In the genomic region with DNA sequence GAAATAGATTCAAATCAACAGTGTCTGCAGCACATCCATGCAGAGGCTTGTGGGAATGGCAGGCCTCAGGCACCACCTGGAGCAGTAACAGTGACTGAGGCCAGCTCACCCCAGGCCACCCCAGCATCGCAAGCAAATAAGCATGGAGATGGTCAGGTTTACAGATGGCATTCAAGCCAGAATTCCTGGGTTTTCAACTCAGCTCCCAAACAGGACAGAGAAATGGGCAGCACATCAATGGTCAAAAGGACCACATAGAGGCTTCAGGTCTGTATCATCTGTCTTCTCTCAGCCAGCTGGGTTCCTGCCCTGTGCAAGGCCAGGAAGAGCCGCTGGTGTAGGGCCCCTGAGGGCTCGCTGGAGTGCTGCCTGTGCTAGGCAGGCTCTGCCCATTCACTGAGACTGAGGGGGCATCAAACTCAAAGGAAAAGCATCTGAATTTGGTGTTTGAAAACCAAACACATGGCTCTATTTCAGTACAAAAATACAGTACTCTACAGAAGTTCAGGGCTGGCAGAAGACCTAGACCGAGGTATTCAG, we compare ENCODE assay signal across 22 cellular contexts.
DNase-seq lines count a peak whose midpoint lies in the region; ATAC-seq and TF ChIP-seq lines count a peak whose summit lies in the region.
"Had no signal": no experiment of that assay in that cellular context is flagged by ENCODE, and none has a peak within 500 bp of the region (broad histone marks: within the 10 kb centered on the region; RNA-seq: fewer than 3 reads in every experiment).

No MANE protein-coding gene starts in this region.

- peak overlapping the region; percentile 56 for H3K9ac ChIP-seq in KMS-11

- TF ChIP-seq CTCF in KMS-11 (conservative IDR thresholded peaks at IDR 0.05; ENCODE audit: low read depth, low read length) = no peak
- TF ChIP-seq CTCF in osteoblast (IDR thresholded peaks at IDR 0.05; ENCODE audit: extremely low read depth, low read depth, low read length) = no peak
- TF ChIP-seq CTCF in body of pancreas (IDR thresholded peaks at IDR 0.05) = no peak
- no peak for TF ChIP-seq CTCF in foreskin keratinocyte (conservative IDR thresholded peaks at IDR 0.05)

- H3K79me2 ChIP-seq in KMS-11 (ENCODE audit: insufficient read depth, low read depth) = peaks cover 52% of the 10 kb centered on the region
- peaks cover 24% of the 10 kb centered on the region for H3K79me2 ChIP-seq in osteoblast (ENCODE audit: insufficient read depth, low read length)

- H2AFZ ChIP-seq in KMS-11 (ENCODE audit: low read depth) = peak overlapping the region; percentile 32; the same call in 1 of the 2 replicates
- H2AFZ ChIP-seq in osteoblast (ENCODE audit: low read length) = no peak overlapping the region

- no peak for TF ChIP-seq POLR2A in body of pancreas (IDR thresholded peaks at IDR 0.05)

- intact Hi-C loops in body of pancreas (cut with DNase I) = no loop called here

- no peaks in the 10 kb centered on the region for H3K27me3 Mint-ChIP-seq in activated naive CD8-positive, alpha-beta T cell treated with anti-CD3 and anti-CD28 coated beads, Interleukin-2, amount 50 U/mL, for 24 hours
- H3K27me3 Mint-ChIP-seq: activated CD4-positive, alpha-beta memory T cell treated with anti-CD3 and anti-CD28 coated beads, Interleukin-2, amount 10 ng/mL, durations not matched to agents 7 days and 5 days; natural killer cell treated with Interleukin-12 subunit alpha and Interleukin-12 subunit beta and Interleukin-15 and Interleukin-18, amount 100 ng/mL, for 72 hours had no signal

- no peaks in the 10 kb centered on the region for H3K9me3 Mint-ChIP-seq in activated naive CD8-positive, alpha-beta T cell treated with anti-CD3 and anti-CD28 coated beads, Interleukin-2, amount 50 U/mL, for 24 hours
- H3K9me3 Mint-ChIP-seq: activated CD4-positive, alpha-beta memory T cell treated with anti-CD3 and anti-CD28 coated beads, Interleukin-2, amount 10 ng/mL, durations not matched to agents 7 days and 5 days; activated T-cell treated with anti-CD3 and anti-CD28 coated beads, Interleukin-2, amount 50 U/mL, for 72 hours; mesothelial cell of epicardium; natural killer cell treated with Interleukin-12 subunit alpha and Interleukin-12 subunit beta and Interleukin-15 and Interleukin-18, amount 100 ng/mL, for 72 hours had no signal

- WGBS in body of pancreas, 2 donors = 86 to 89% methylated on average over 4 of the region's 4 CpGs

- H4K20me1 ChIP-seq in KMS-11 (ENCODE audit: insufficient read depth) = no peaks in the 10 kb centered on the region
- H4K20me1 ChIP-seq in osteoblast (ENCODE audit: insufficient read depth, low read length) = peaks cover 12% of the 10 kb centered on the region

- H3K4me1 Mint-ChIP-seq in activated naive CD8-positive, alpha-beta T cell treated with anti-CD3 and anti-CD28 coated beads, Interleukin-2, amount 50 U/mL, for 24 hours = peaks cover 28% of the 10 kb centered on the region

- H3K4me3 ChIP-seq in KMS-11 (IDR thresholded peaks at IDR 0.05; ENCODE audit: insufficient read depth, low read depth, low read length) (no peak overlapping the region), osteoblast (ENCODE audit: insufficient read depth, low read length) (no peak overlapping the region), body of pancreas (no peak overlapping the region)
- H3K4me3 ChIP-seq: gastroesophageal sphincter, HAP-1, upper lobe of right lung had no signal

- DNase-seq in ELF-1 (ENCODE audit: low read depth, low spot score) (peak; percentile 27), osteoblast (ENCODE audit: insufficient read length, low spot score, missing footprints) (peak; percentile 73), body of pancreas (no peak), foreskin keratinocyte (no peak), NCI-H524 (lab: John Stamatoyannopoulos, UW) (no peak)
- DNase-seq in activated naive CD8-positive, alpha-beta T cell treated with anti-CD3 and anti-CD28 coated beads, Interleukin-2, amount 50 U/mL, for 24 hours = no peak
- DNase-seq: activated CD4-positive, alpha-beta memory T cell treated with anti-CD3 and anti-CD28 coated beads, Interleukin-2, amount 10 ng/mL, durations not matched to agents 7 days and 5 days; AML-193; erythroblast; kidney glomerular epithelial cell; NCI-H187; NCI-H2227 treated with DMSO at 0.1 percent for 48 hours; stimulated activated CD4-positive, alpha-beta T cell treated with anti-CD3 and anti-CD28 coated beads, Interleukin-2, amount 100 ng/mL, for 24 hours; upper lobe of right lung had no signal

- H3K27ac Mint-ChIP-seq in activated naive CD8-positive, alpha-beta T cell treated with anti-CD3 and anti-CD28 coated beads, Interleukin-2, amount 50 U/mL, for 24 hours = peak overlapping the region; percentile 17
- H3K27ac Mint-ChIP-seq: activated CD4-positive, alpha-beta memory T cell treated with anti-CD3 and anti-CD28 coated beads, Interleukin-2, amount 10 ng/mL, durations not matched to agents 7 days and 5 days; mesothelial cell of epicardium had no signal

- peaks cover 16% of the 10 kb centered on the region for H3K36me3 Mint-ChIP-seq in activated naive CD8-positive, alpha-beta T cell treated with anti-CD3 and anti-CD28 coated beads, Interleukin-2, amount 50 U/mL, for 24 hours (ENCODE audit: low read depth)

- H3K36me3 ChIP-seq in KMS-11 (ENCODE audit: insufficient read depth) (peaks cover 5% of the 10 kb centered on the region; the same call in 1 of the 2 replicates), osteoblast (ENCODE audit: insufficient read depth, low read length) (peaks cover 18% of the 10 kb centered on the region), body of pancreas (replicated peaks in 1 of 2; ENCODE audit: insufficient read depth in 1 of 2, low read depth in 2 of 2) (no peaks in the 10 kb centered on the region)

- H3K4me2 ChIP-seq in KMS-11 (peak overlapping the region; percentile 86), osteoblast (ENCODE audit: insufficient read depth, low read length) (no peak overlapping the region)

- no peak for ATAC-seq in activated naive CD8-positive, alpha-beta T cell treated with anti-CD3 and anti-CD28 coated beads, Interleukin-2, amount 50 U/mL, for 24 hours
- ATAC-seq in body of pancreas = no peak
- no peak for ATAC-seq in foreskin keratinocyte
- ATAC-seq: gastroesophageal sphincter; HepG2; natural killer cell treated with Interleukin-12 subunit alpha and Interleukin-12 subunit beta and Interleukin-15 and Interleukin-18, amount 100 ng/mL, for 72 hours; upper lobe of right lung had no signal

- H3K4me3 Mint-ChIP-seq in activated naive CD8-positive, alpha-beta T cell treated with anti-CD3 and anti-CD28 coated beads, Interleukin-2, amount 50 U/mL, for 24 hours = no peak overlapping the region
- H3K4me3 Mint-ChIP-seq: activated CD4-positive, alpha-beta memory T cell treated with anti-CD3 and anti-CD28 coated beads, Interleukin-2, amount 10 ng/mL, durations not matched to agents 7 days and 5 days; mesothelial cell of epicardium; natural killer cell treated with Interleukin-12 subunit alpha and Interleukin-12 subunit beta and Interleukin-15 and Interleukin-18, amount 100 ng/mL, for 72 hours had no signal

- no peaks in the 10 kb centered on the region for H3K27me3 ChIP-seq in KMS-11 (ENCODE audit: insufficient read depth, low read depth)
- no peaks in the 10 kb centered on the region for H3K27me3 ChIP-seq in osteoblast (ENCODE audit: insufficient read depth, low read length)
- H3K27me3 ChIP-seq in body of pancreas = no peaks in the 10 kb centered on the region
- H3K27me3 ChIP-seq in foreskin keratinocyte = no peaks in the 10 kb centered on the region
- H3K27me3 ChIP-seq: gastroesophageal sphincter, upper lobe of right lung had no signal

- H3K27ac ChIP-seq in KMS-11 (peak overlapping the region; percentile 92), osteoblast (ENCODE audit: low read depth, low read length) (no peak overlapping the region), body of pancreas (no peak overlapping the region), foreskin keratinocyte (no peak overlapping the region)
- H3K27ac ChIP-seq: gastroesophageal sphincter, upper lobe of right lung, VCaP had no signal

- H3K9me3 ChIP-seq in osteoblast (ENCODE audit: low read depth, low read length) = no peaks in the 10 kb centered on the region
- no peaks in the 10 kb centered on the region for H3K9me3 ChIP-seq in body of pancreas
- H3K9me3 ChIP-seq: gastroesophageal sphincter, HAP-1, upper lobe of right lung had no signal

- H3K4me1 ChIP-seq in KMS-11 (ENCODE audit: low read depth, poor library complexity, severe bottlenecking) (peaks cover 84% of the 10 kb centered on the region), osteoblast (ENCODE audit: insufficient read depth, low read length) (peaks cover 13% of the 10 kb centered on the region), body of pancreas (no peaks in the 10 kb centered on the region), foreskin keratinocyte (no peaks in the 10 kb centered on the region)
- H3K4me1 ChIP-seq: HAP-1, upper lobe of right lung had no signal

Comparison
In these comparisons a context has a peak if more than half of its experiments do, and no peak if none do; other contexts are left out.
1. DNase-seq: peak in ELF-1 (single experiment) and osteoblast (single experiment); none in activated naive CD8-positive, alpha-beta T cell treated with anti-CD3 and anti-CD28 coated beads, Interleukin-2, amount 50 U/mL, for 24 hours (single experiment), body of pancreas (0 of 4), foreskin keratinocyte (0 of 2) and NCI-H524 (0 of 2).